ENCODE assay signal across 24 cellular contexts in genomic region chr3:114221881-114222264, GRCh38. TPM values are rescaled to one million over a fixed set of nuclear protein-coding genes. Genes with fewer than 3 reads are reported as not detected.
A peak's percentile ranks its signal among the peaks of the same experiment; 100 is the strongest.
DNase-seq lines count a peak whose midpoint lies in the region; ATAC-seq and TF ChIP-seq lines count a peak whose summit lies in the region.
"Had no signal": no experiment of that assay in that cellular context is flagged by ENCODE, and none has a peak within 500 bp of the region (broad histone marks: within the 10 kb centered on the region; RNA-seq: fewer than 3 reads in every experiment).

No MANE protein-coding gene starts in this region.

- H3K36me3 Mint-ChIP-seq in T-helper 1 cell treated with Interleukin-12 subunit alpha and Interleukin-12 subunit beta and Interleukin-4 antibody, amounts not matched to agents 30 μg/mL and 1 μg/mL, for 36 hours (ENCODE audit: low read depth) = peaks cover 16% of the 10 kb centered on the region
- H3K36me3 Mint-ChIP-seq in activated naive CD8-positive, alpha-beta T cell treated with anti-CD3 and anti-CD28 coated beads, Interleukin-2, amount 10 ng/mL, durations not matched to agents 7 days and 5 days = peaks cover 37% of the 10 kb centered on the region
- peaks cover 33% of the 10 kb centered on the region for H3K36me3 Mint-ChIP-seq in natural killer cell treated with Interleukin-12 subunit alpha and Interleukin-12 subunit beta and Interleukin-15 and Interleukin-18, amount 100 ng/mL, for 72 hours

- H3K27ac ChIP-seq in OCI-LY3 (ENCODE audit: low read length) (peak overlapping the region; percentile 90), psoas muscle (no peak overlapping the region)
- H3K27ac ChIP-seq: 22Rv1, parathyroid adenoma, sigmoid colon had no signal

- WGBS in psoas muscle, 3 donors = 82 to 92% (median 91%) methylated on average over 1 of the region's 1 CpG

- no peak overlapping the region for H2AFZ ChIP-seq in OCI-LY3 (ENCODE audit: low read depth, low read length)
- H2AFZ ChIP-seq: parathyroid adenoma had no signal

- peaks cover 51% of the 10 kb centered on the region for H3K4me1 Mint-ChIP-seq in T-helper 1 cell treated with Interleukin-12 subunit alpha and Interleukin-12 subunit beta and Interleukin-4 antibody, amounts not matched to agents 30 μg/mL and 1 μg/mL, for 36 hours (ENCODE audit: low read depth)
- H3K4me1 Mint-ChIP-seq in activated naive CD8-positive, alpha-beta T cell treated with anti-CD3 and anti-CD28 coated beads, Interleukin-2, amount 10 ng/mL, durations not matched to agents 7 days and 5 days = peaks cover 72% of the 10 kb centered on the region
- peaks cover 66% of the 10 kb centered on the region in 2 donors for H3K4me1 Mint-ChIP-seq in natural killer cell treated with Interleukin-12 subunit alpha and Interleukin-12 subunit beta and Interleukin-15 and Interleukin-18, amount 100 ng/mL, for 72 hours (ENCODE audit: low read depth in 2 of 2)

- peak; percentile 28 for ATAC-seq in activated naive CD8-positive, alpha-beta T cell treated with anti-CD3 and anti-CD28 coated beads, Interleukin-2, amount 10 ng/mL, durations not matched to agents 7 days and 5 days (ENCODE audit: low read depth)
- ATAC-seq in natural killer cell treated with Interleukin-12 subunit alpha and Interleukin-12 subunit beta and Interleukin-15 and Interleukin-18, amount 100 ng/mL, for 72 hours = peak; percentile 37 to 43
- ATAC-seq in psoas muscle = no peak

- no peaks in the 10 kb centered on the region for H4K20me1 ChIP-seq in OCI-LY3 (ENCODE audit: insufficient read depth, low read length)

- no peaks in the 10 kb centered on the region for H3K27me3 ChIP-seq in OCI-LY3 (ENCODE audit: low read depth, low read length)
- H3K27me3 ChIP-seq in psoas muscle (ENCODE audit: insufficient read depth in 3 of 3, low read length in 2 of 3) = no peaks in the 10 kb centered on the region
- H3K27me3 ChIP-seq: sigmoid colon, upper lobe of left lung had no signal

- H3K27me3 Mint-ChIP-seq in T-helper 1 cell treated with Interleukin-12 subunit alpha and Interleukin-12 subunit beta and Interleukin-4 antibody, amounts not matched to agents 30 μg/mL and 1 μg/mL, for 36 hours (ENCODE audit: low read depth) = no peaks in the 10 kb centered on the region
- no peaks in the 10 kb centered on the region for H3K27me3 Mint-ChIP-seq in activated naive CD8-positive, alpha-beta T cell treated with anti-CD3 and anti-CD28 coated beads, Interleukin-2, amount 10 ng/mL, durations not matched to agents 7 days and 5 days
- no peaks in the 10 kb centered on the region for H3K27me3 Mint-ChIP-seq in natural killer cell treated with Interleukin-12 subunit alpha and Interleukin-12 subunit beta and Interleukin-15 and Interleukin-18, amount 100 ng/mL, for 72 hours

- TF ChIP-seq CTCF in OCI-LY3 (IDR thresholded peaks at IDR 0.05; ENCODE audit: low read depth, low read length) = no peak
- TF ChIP-seq CTCF in psoas muscle (IDR thresholded peaks at IDR 0.05) = no peak

- peaks cover 86% of the 10 kb centered on the region for H3K4me1 ChIP-seq in OCI-LY3 (ENCODE audit: low read length)
- H3K4me1 ChIP-seq in psoas muscle = no peaks in the 10 kb centered on the region
- H3K4me1 ChIP-seq: BE2C, parathyroid adenoma, sigmoid colon, upper lobe of left lung had no signal

- peak overlapping the region; percentile 27 for H3K4me3 Mint-ChIP-seq in T-helper 1 cell treated with Interleukin-12 subunit alpha and Interleukin-12 subunit beta and Interleukin-4 antibody, amounts not matched to agents 30 μg/mL and 1 μg/mL, for 36 hours
- peak overlapping the region; percentile 67 for H3K4me3 Mint-ChIP-seq in activated naive CD8-positive, alpha-beta T cell treated with anti-CD3 and anti-CD28 coated beads, Interleukin-2, amount 10 ng/mL, durations not matched to agents 7 days and 5 days
- peak overlapping the region; percentile 85 for H3K4me3 Mint-ChIP-seq in natural killer cell treated with Interleukin-12 subunit alpha and Interleukin-12 subunit beta and Interleukin-15 and Interleukin-18, amount 100 ng/mL, for 72 hours

- H3K36me3 ChIP-seq in OCI-LY3 (replicated peaks; ENCODE audit: low read depth, low read length) = peaks cover 35% of the 10 kb centered on the region
- H3K36me3 ChIP-seq in psoas muscle (ENCODE audit: insufficient read depth in 1 of 2, low read depth in 1 of 2) = no peaks in the 10 kb centered on the region
- H3K36me3 ChIP-seq: BE2C, sigmoid colon, upper lobe of left lung had no signal

- no peak overlapping the region for H3K4me3 ChIP-seq in OCI-LY3 (ENCODE audit: low read length)
- H3K4me3 ChIP-seq in psoas muscle = no peak overlapping the region
- H3K4me3 ChIP-seq: lung, sigmoid colon, upper lobe of left lung had no signal

- H3K9me3 ChIP-seq in OCI-LY3 (ENCODE audit: insufficient read depth, low read length) = peaks cover 21% of the 10 kb centered on the region
- H3K9me3 ChIP-seq in psoas muscle = peaks cover 12% of the 10 kb centered on the region
- H3K9me3 ChIP-seq: BE2C had no signal

- DNase-seq in T-helper 1 cell = no peak
- DNase-seq in activated naive CD8-positive, alpha-beta T cell treated with anti-CD3 and anti-CD28 coated beads, Interleukin-2, amount 10 ng/mL, durations not matched to agents 7 days and 5 days = no peak
- no peak for DNase-seq in natural killer cell treated with Interleukin-12 subunit alpha and Interleukin-12 subunit beta and Interleukin-15 and Interleukin-18, amount 100 ng/mL, for 72 hours (ENCODE audit: low spot score)
- no peak for DNase-seq in hippocampal formation (lab: John Stamatoyannopoulos, UW)
- no peak for DNase-seq in mesenteric fat pad (ENCODE audit: low spot score)
- DNase-seq in psoas muscle = no peak
- DNase-seq: BE2C, DMS 273 treated with DMSO at 0.1 percent for 48 hours, H7, NCI-H1417, NCI-H526, sigmoid colon, SW 1271, upper lobe of left lung had no signal

- H3K4me2 ChIP-seq in OCI-LY3 (ENCODE audit: low read length) = peak overlapping the region; percentile 7; the same call in 1 of the 2 replicates

- H3K9me3 Mint-ChIP-seq in T-helper 1 cell treated with Interleukin-12 subunit alpha and Interleukin-12 subunit beta and Interleukin-4 antibody, amounts not matched to agents 30 μg/mL and 1 μg/mL, for 36 hours = peaks cover 21% of the 10 kb centered on the region
- peaks cover 7% of the 10 kb centered on the region for H3K9me3 Mint-ChIP-seq in activated naive CD8-positive, alpha-beta T cell treated with anti-CD3 and anti-CD28 coated beads, Interleukin-2, amount 10 ng/mL, durations not matched to agents 7 days and 5 days
- H3K9me3 Mint-ChIP-seq in natural killer cell treated with Interleukin-12 subunit alpha and Interleukin-12 subunit beta and Interleukin-15 and Interleukin-18, amount 100 ng/mL, for 72 hours = peaks cover 16% of the 10 kb centered on the region

- H3K79me2 ChIP-seq in OCI-LY3 (ENCODE audit: low read length) = no peaks in the 10 kb centered on the region
- H3K79me2 ChIP-seq: parathyroid adenoma had no signal

- POLR2A ChIA-PET in activated naive CD8-positive, alpha-beta T cell treated with anti-CD3 and anti-CD28 coated beads, Interleukin-2, amount 10 ng/mL, durations not matched to agents 7 days and 5 days (lab: Charles Lee) = interaction anchor here (0.7 to 7.1 kb wide), 7 partner anchors 8 to 232 kb away, joined by 3 to 99 read pairs (median 4); partner anchors contain the start of gene ZNF80

- H3K27ac Mint-ChIP-seq in T-helper 1 cell treated with Interleukin-12 subunit alpha and Interleukin-12 subunit beta and Interleukin-4 antibody, amounts not matched to agents 30 μg/mL and 1 μg/mL, for 36 hours = peak overlapping the region; percentile 95
- peak overlapping the region; percentile 99 for H3K27ac Mint-ChIP-seq in activated naive CD8-positive, alpha-beta T cell treated with anti-CD3 and anti-CD28 coated beads, Interleukin-2, amount 10 ng/mL, durations not matched to agents 7 days and 5 days
- peak overlapping the region; percentile 97 to 99 for H3K27ac Mint-ChIP-seq in natural killer cell treated with Interleukin-12 subunit alpha and Interleukin-12 subunit beta and Interleukin-15 and Interleukin-18, amount 100 ng/mL, for 72 hours

- intact Hi-C loops in psoas muscle (cut with DNase I) = no loop called here

- H3K9ac ChIP-seq in OCI-LY3 (ENCODE audit: low read length) = no peak overlapping the region
- H3K9ac ChIP-seq: parathyroid adenoma had no signal

RNA-seq across cellular contexts. Expression of gene ZNF80, which starts 15.5 kb away (rescaled TPM):
- total RNA-seq in activated naive CD8-positive, alpha-beta T cell treated with anti-CD3 and anti-CD28 coated beads, Interleukin-2, amount 10 ng/mL, durations not matched to agents 7 days and 5 days = 1 to 10 TPM; 5.1 to 5.3 TPM
- total RNA-seq in natural killer cell treated with Interleukin-12 subunit alpha and Interleukin-12 subunit beta and Interleukin-15 and Interleukin-18, amount 100 ng/mL, for 72 hours = under 1 TPM in 1 of 2 donors, not detected in 1; 0.40 TPM
- total RNA-seq in mesenteric fat pad (not detected), psoas muscle (not detected)
- not detected for polyA plus RNA-seq in psoas muscle
- total RNA-seq: endothelial cell of umbilical vein, fibroblast of villous mesenchyme, H7, lung, Right ventricle myocardium inferior, sigmoid colon had no signal
- polyA plus RNA-seq: endothelial cell of umbilical vein, keratinocyte had no signal

RNA-seq across cellular contexts. Expression of gene DRD3, which starts 43.0 kb away (rescaled TPM):
- total RNA-seq in activated naive CD8-positive, alpha-beta T cell treated with anti-CD3 and anti-CD28 coated beads, Interleukin-2, amount 10 ng/mL, durations not matched to agents 7 days and 5 days = under 1 TPM in 1 of 2 experiments, not detected in 1; 0.30 TPM
- not detected for total RNA-seq in natural killer cell treated with Interleukin-12 subunit alpha and Interleukin-12 subunit beta and Interleukin-15 and Interleukin-18, amount 100 ng/mL, for 72 hours
- total RNA-seq in mesenteric fat pad = not detected
- not detected for total RNA-seq in psoas muscle
- polyA plus RNA-seq in psoas muscle = not detected
- total RNA-seq: activated CD8-positive, alpha-beta memory T cell treated with anti-CD3 and anti-CD28 coated beads for 36 hours; endothelial cell of umbilical vein; fibroblast of villous mesenchyme; H7; lung; Right ventricle myocardium inferior; sigmoid colon; upper lobe of left lung had no signal
- polyA plus RNA-seq: endothelial cell of umbilical vein, keratinocyte, lung, sigmoid colon had no signal

Comparison
In these comparisons a context has a peak if more than half of its experiments do, and no peak if none do; other contexts are left out.
1. H3K4me3 Mint-ChIP-seq: peak in every context shown above with its lines; median percentile 85 in natural killer cell treated with Interleukin-12 subunit alpha and Interleukin-12 subunit beta and Interleukin-15 and Interleukin-18, amount 100 ng/mL, for 72 hours; 67 in activated naive CD8-positive, alpha-beta T cell treated with anti-CD3 and anti-CD28 coated beads, Interleukin-2, amount 10 ng/mL, durations not matched to agents 7 days and 5 days; 27 in T-helper 1 cell treated with Interleukin-12 subunit alpha and Interleukin-12 subunit beta and Interleukin-4 antibody, amounts not matched to agents 30 μg/mL and 1 μg/mL, for 36 hours.
2. ATAC-seq: peak in activated naive CD8-positive, alpha-beta T cell treated with anti-CD3 and anti-CD28 coated beads, Interleukin-2, amount 10 ng/mL, durations not matched to agents 7 days and 5 days (single experiment) and natural killer cell treated with Interleukin-12 subunit alpha and Interleukin-12 subunit beta and Interleukin-15 and Interleukin-18, amount 100 ng/mL, for 72 hours (2 of 2); none in psoas muscle (0 of 4).
3. Peak in every context shown above with its lines, with median percentiles within 50 percentile points of each other: H3K27ac Mint-ChIP-seq.